Comparison of ENCODE assay signal across 8 cellular contexts in genomic region chr11:129894281-129895125, GRCh38. TPM values are rescaled to one million over a fixed set of nuclear protein-coding genes. Genes with fewer than 3 reads are reported as not detected.
DNase-seq lines count a peak whose midpoint lies in the region; ATAC-seq, FAIRE-seq and TF ChIP-seq lines count a peak whose summit lies in the region.

No MANE protein-coding gene starts in this region.

- CTCF ChIA-PET in CD4-positive, alpha-beta T cell (lab: Charles Lee), result interaction anchor here (2.2 kb wide), 1 partner anchor 13 kb away, joined by 5 read pairs; no protein-coding TSS in a partner anchor

- peak overlapping the region; percentile 90 for H3K9ac ChIP-seq in Loucy (ENCODE audit: low read depth, low read length, poor library complexity, severe bottlenecking)
- H3K9ac ChIP-seq in keratinocyte (ENCODE audit: control insufficient read depth, extremely low read depth, insufficient read depth, low read length), result peak overlapping the region; percentile 85

- H3K9me2 ChIP-seq in Loucy (replicated peaks; ENCODE audit: low read depth, low read length), result no peaks in the 10 kb centered on the region

- H3K27ac ChIP-seq in CD4-positive, alpha-beta T cell (ENCODE audit: low read depth, low read length), result peak overlapping the region; percentile 74
- H3K27ac ChIP-seq in keratinocyte (ENCODE audit: control insufficient read depth, insufficient read depth, low read length), result peak overlapping the region; percentile 64

- H3K27me3 Mint-ChIP-seq in CD4-positive, alpha-beta T cell, result no peaks in the 10 kb centered on the region
- no peaks in the 10 kb centered on the region for H3K27me3 Mint-ChIP-seq in stimulated activated naive CD8-positive, alpha-beta T cell treated with anti-CD3 and anti-CD28 coated beads, Interleukin-15, Interleukin-2, amounts not matched to agents 100 ng/mL and 50 ng/mL, for 24 hours

- H3K79me2 ChIP-seq in Loucy (ENCODE audit: insufficient read depth, low read length), result peaks cover 57% of the 10 kb centered on the region
- peaks cover 27% of the 10 kb centered on the region for H3K79me2 ChIP-seq in keratinocyte (ENCODE audit: control insufficient read depth, insufficient read depth, low read length)

- H3K4me1 ChIP-seq in Loucy (ENCODE audit: insufficient read depth, low read length, poor library complexity, severe bottlenecking) (peaks cover 54% of the 10 kb centered on the region), keratinocyte (ENCODE audit: control insufficient read depth, extremely low read depth, insufficient read depth, low read length) (peaks cover 16% of the 10 kb centered on the region)

- H2AFZ ChIP-seq in Loucy (ENCODE audit: low read length) (peak overlapping the region; percentile 87), keratinocyte (ENCODE audit: control insufficient read depth, low read length) (peak overlapping the region; percentile 69)

- no peaks in the 10 kb centered on the region for H3K9me1 ChIP-seq in keratinocyte (ENCODE audit: control insufficient read depth, extremely low read depth, insufficient read depth, low read length)

- peak overlapping the region; percentile 92 for H3K27ac Mint-ChIP-seq in CD4-positive, alpha-beta T cell
- peak overlapping the region; percentile 78 for H3K27ac Mint-ChIP-seq in stimulated activated naive CD8-positive, alpha-beta T cell treated with anti-CD3 and anti-CD28 coated beads, Interleukin-15, Interleukin-2, amounts not matched to agents 100 ng/mL and 50 ng/mL, for 24 hours

- H3K4me3 ChIP-seq in Loucy (ENCODE audit: low read length, poor library complexity, severe bottlenecking) (peak overlapping the region; percentile 100), astrocyte of the spinal cord (ENCODE audit: low read depth, low read length) (peak overlapping the region; percentile 80), keratinocyte (ENCODE audit: control insufficient read depth in 2 of 3, extremely low read depth in 1 of 3, insufficient read depth in 2 of 3, low read depth in 1 of 3, low read length in 3 of 3) (peak overlapping the region; percentile 88 to 98 (median 95))

- H3F3A ChIP-seq in Loucy (ENCODE audit: low read depth), result no peaks in the 10 kb centered on the region

- intact Hi-C loops in CD4-positive, alpha-beta T cell (cut with DNase I, micrococcal nuclease), result loop anchor here (1.0 to 10.0 kb wide), 11 partner anchors 14 to 1020 kb away; partner anchors contain the start of genes APLP2 (in 1 of the 2), SNX19 (in 1 of the 2), TMEM45B (in 1 of the 2) and ZBTB44 (in 1 of the 2)

- DNase-seq in CD4-positive, alpha-beta T cell, result no peak
- DNase-seq in astrocyte of the spinal cord (ENCODE audit: low read depth, low spot score), result peak; percentile 12
- no peak for DNase-seq in keratinocyte (ENCODE audit: low read depth, low spot score)
- DNase-seq in UCSD-AML1 (lab: John Stamatoyannopoulos, UW; ENCODE audit: unreplicated experiment), result no peak

- H3K36me3 Mint-ChIP-seq in CD4-positive, alpha-beta T cell (ENCODE audit: low read depth), result peaks cover 62% of the 10 kb centered on the region
- H3K36me3 Mint-ChIP-seq in stimulated activated naive CD8-positive, alpha-beta T cell treated with anti-CD3 and anti-CD28 coated beads, Interleukin-15, Interleukin-2, amounts not matched to agents 100 ng/mL and 50 ng/mL, for 24 hours (ENCODE audit: low read depth), result peaks cover 31% of the 10 kb centered on the region

- peak; percentile 4 for ATAC-seq in CD4-positive, alpha-beta T cell (ENCODE audit: poor library complexity)
- ATAC-seq in GM19463 (IDR thresholded peaks at IDR 0.05; ENCODE audit: unreplicated experiment), result peak; percentile 7
- no peak for ATAC-seq in GM21367 (IDR thresholded peaks at IDR 0.05; ENCODE audit: unreplicated experiment)

- in situ Hi-C loops in astrocyte of the spinal cord (cut with HindIII; ENCODE audit: low sequenced_read_pairs), result no loop called here

- peak overlapping the region; percentile 92 for H3K4me3 Mint-ChIP-seq in CD4-positive, alpha-beta T cell
- H3K4me3 Mint-ChIP-seq in stimulated activated naive CD8-positive, alpha-beta T cell treated with anti-CD3 and anti-CD28 coated beads, Interleukin-15, Interleukin-2, amounts not matched to agents 100 ng/mL and 50 ng/mL, for 24 hours, result peak overlapping the region; percentile 87

- dilution Hi-C loops in keratinocyte (cut with MboI; ENCODE audit: extremely low pct_ligation_motif_present, low sequenced_read_pairs), result no loop called here

- H3K36me3 ChIP-seq in Loucy (ENCODE audit: insufficient read depth, low read length) (no peaks in the 10 kb centered on the region; the same call in 1 of the 2 replicates), keratinocyte (ENCODE audit: control insufficient read depth in 2 of 2, extremely low read depth in 1 of 2, insufficient read depth in 2 of 2, low read length in 2 of 2) (peaks cover 12 to 19% of the 10 kb centered on the region in 2 experiments)

- H3K4me1 Mint-ChIP-seq in CD4-positive, alpha-beta T cell (ENCODE audit: low read depth), result peaks cover 63% of the 10 kb centered on the region
- peaks cover 26% of the 10 kb centered on the region for H3K4me1 Mint-ChIP-seq in stimulated activated naive CD8-positive, alpha-beta T cell treated with anti-CD3 and anti-CD28 coated beads, Interleukin-15, Interleukin-2, amounts not matched to agents 100 ng/mL and 50 ng/mL, for 24 hours (ENCODE audit: low read depth)

- H4K20me1 ChIP-seq in Loucy (ENCODE audit: insufficient read depth, low read length, poor library complexity, severe bottlenecking) (peaks cover 17% of the 10 kb centered on the region), keratinocyte (ENCODE audit: control insufficient read depth, extremely low read depth, insufficient read depth, low read length) (no peaks in the 10 kb centered on the region)

- no peaks in the 10 kb centered on the region for H3K27me3 ChIP-seq in CD4-positive, alpha-beta T cell (ENCODE audit: control insufficient read depth, insufficient read depth, low read length)
- H3K27me3 ChIP-seq in Loucy (ENCODE audit: insufficient read depth, low read length, poor library complexity, severe bottlenecking) (peaks cover 3% of the 10 kb centered on the region), keratinocyte (ENCODE audit: control insufficient read depth, extremely low read depth, insufficient read depth, low read length) (no peaks in the 10 kb centered on the region)

- no peak for TF ChIP-seq CTCF in CD4-positive, alpha-beta T cell (IDR thresholded peaks at IDR 0.05)
- no peak for TF ChIP-seq CTCF in Loucy (conservative IDR thresholded peaks at IDR 0.05; ENCODE audit: low read length)
- TF ChIP-seq CTCF in astrocyte of the spinal cord (IDR thresholded peaks at IDR 0.05; ENCODE audit: low read depth, low read length), result no peak
- TF ChIP-seq CTCF in keratinocyte (optimal IDR thresholded peaks at IDR 0.05 in 1 of 3, IDR thresholded peaks at IDR 0.05 in 1 of 3, conservative IDR thresholded peaks at IDR 0.05 in 1 of 3; ENCODE audit: extremely low read depth in 1 of 3, insufficient read depth in 2 of 3, low read length in 3 of 3), result no peak

- no peaks in the 10 kb centered on the region for H3K9me3 Mint-ChIP-seq in CD4-positive, alpha-beta T cell
- H3K9me3 Mint-ChIP-seq in stimulated activated naive CD8-positive, alpha-beta T cell treated with anti-CD3 and anti-CD28 coated beads, Interleukin-15, Interleukin-2, amounts not matched to agents 100 ng/mL and 50 ng/mL, for 24 hours, result peaks cover 3% of the 10 kb centered on the region

- POLR2A ChIA-PET in CD4-positive, alpha-beta T cell (lab: Charles Lee), result interaction anchor here (0.6 to 2.5 kb wide), 13 partner anchors 10 to 239 kb away, joined by 3 to 27 read pairs (median 5); partner anchors contain the start of gene PRDM10

- peak; percentile 36 for FAIRE-seq in keratinocyte (lab: Jason Lieb, UNC)

- H3K9me3 ChIP-seq in CD4-positive, alpha-beta T cell (ENCODE audit: control insufficient read depth, low read length), result no peaks in the 10 kb centered on the region
- H3K9me3 ChIP-seq in Loucy (ENCODE audit: insufficient read depth, low read depth, low read length), result no peaks in the 10 kb centered on the region
- H3K9me3 ChIP-seq in keratinocyte (ENCODE audit: control insufficient read depth, low read depth, low read length), result no peaks in the 10 kb centered on the region

- H3K4me2 ChIP-seq in Loucy (ENCODE audit: low read depth, low read length, poor library complexity, severe bottlenecking), result peak overlapping the region; percentile 97
- peak overlapping the region; percentile 68 for H3K4me2 ChIP-seq in keratinocyte (ENCODE audit: control insufficient read depth, extremely low read depth, insufficient read depth, low read depth, low read length)

RNA-seq across cellular contexts. Expression of gene NFRKB, which starts 0.9 kb away (rescaled TPM):
- 10 to 100 TPM; 61.7 to 64.5 TPM for total RNA-seq in CD4-positive, alpha-beta T cell
- 11.8 to 23.6 TPM (median 14.4 TPM) in 3 replicates for polyA plus RNA-seq in keratinocyte
- polyA plus RNA-seq in keratinocyte (2011; ENCODE audit: low read depth), result 12.6 TPM
- 13.1 and 13.8 TPM in 2 replicates for polyA plus RNA-seq in keratinocyte (2011; cell fraction: cytosol; rRNA removed)
- 43.3 and 44.5 TPM in 2 replicates for polyA plus RNA-seq in keratinocyte (2011; cell fraction: nucleus; rRNA removed)
- 12.9 and 15.7 TPM in 2 replicates for polyA plus RNA-seq in keratinocyte (2012; ENCODE audit: low replicate concordance)
- 19.7 to 30.6 TPM (median 26.9 TPM) in 3 replicates for polyA minus RNA-seq in keratinocyte
- polyA minus RNA-seq in keratinocyte (2011; cell fraction: cytosol; rRNA and poly(A)+ RNA removed), result 14.8 TPM
- 21.1 and 32.8 TPM in 2 replicates for polyA minus RNA-seq in keratinocyte (2011; cell fraction: nucleus; rRNA and poly(A)+ RNA removed)
